18 cellular contexts compared by ENCODE assay signal in genomic region chr2:9154061-9154460, GRCh38. TPM values are rescaled to one million over a fixed set of nuclear protein-coding genes. Genes with fewer than 3 reads are reported as not detected.
DNase-seq lines count a peak whose midpoint lies in the region; ATAC-seq, FAIRE-seq and TF ChIP-seq lines count a peak whose summit lies in the region.
"Had no signal": no experiment of that assay in that cellular context is flagged by ENCODE, and none has a peak within 500 bp of the region (broad histone marks: within the 10 kb centered on the region; RNA-seq: fewer than 3 reads in every experiment).

No MANE protein-coding gene starts in this region.

- TF ChIP-seq CTCF in HEK293 (tag by site-specific recombination; IDR thresholded peaks at IDR 0.05) (no peak), K562 (IDR thresholded peaks at IDR 0.05 in 2 of 3, conservative IDR thresholded peaks at IDR 0.05 in 1 of 3; ENCODE audit: insufficient read depth in 2 of 3, low read depth in 1 of 3, low read length in 3 of 3) (no peak), suprapubic skin (IDR thresholded peaks at IDR 0.05) (no peak), osteocyte (IDR thresholded peaks at IDR 0.05) (no peak), progenitor cell of endocrine pancreas (IDR thresholded peaks at IDR 0.05; ENCODE audit: unreplicated experiment) (no peak)

- no peaks in the 10 kb centered on the region for H3K9me1 ChIP-seq in K562 (ENCODE audit: control insufficient read depth, insufficient read depth, low read length)

- H3K4me3 Mint-ChIP-seq in osteocyte (ENCODE audit: unreplicated experiment) (no peak overlapping the region), progenitor cell of endocrine pancreas (ENCODE audit: low read depth) (no peak overlapping the region)
- H3K4me3 Mint-ChIP-seq: CD14-positive monocyte; CD4-positive, alpha-beta memory T cell; H9 had no signal

- H3K9me3 ChIP-seq in HEK293 (ENCODE audit: control insufficient read depth, insufficient read depth, low read depth, low read length) (no peaks in the 10 kb centered on the region), K562 (replicated peaks; ENCODE audit: control insufficient read depth, insufficient read depth, low read depth, low read length) (no peaks in the 10 kb centered on the region), suprapubic skin (no peaks in the 10 kb centered on the region)

- H3K27me3 Mint-ChIP-seq in osteocyte (ENCODE audit: unreplicated experiment) (no peaks in the 10 kb centered on the region), progenitor cell of endocrine pancreas (no peaks in the 10 kb centered on the region)

- H3K36me3 ChIP-seq in HEK293 (ENCODE audit: control insufficient read depth in 2 of 2, insufficient read depth in 1 of 2, low read length in 2 of 2) (no peaks in the 10 kb centered on the region; a peak in 1 of 3 replicates), K562 (ENCODE audit: control insufficient read depth, insufficient read depth, low read length) (no peaks in the 10 kb centered on the region), suprapubic skin (no peaks in the 10 kb centered on the region)
- H3K36me3 ChIP-seq: BLaER1 had no signal

- H3K9me3 Mint-ChIP-seq in osteocyte (ENCODE audit: unreplicated experiment) (no peaks in the 10 kb centered on the region), progenitor cell of endocrine pancreas (ENCODE audit: low read depth) (no peaks in the 10 kb centered on the region)
- H3K9me3 Mint-ChIP-seq: H9 had no signal

- WGBS in K562 (ENCODE audit: insufficient coverage, low coverage, missing lambda C conversion rate) = 0% methylated on average over 2 of the region's 2 CpGs
- WGBS in suprapubic skin = 86% methylated on average over 2 of the region's 2 CpGs

- DNase-seq in K562 (ENCODE audit: extremely low read depth in 1 of 4, low spot score in 3 of 4) (no peak), posterior vena cava (ENCODE audit: low spot score) (peak; percentile 26), suprapubic skin (ENCODE audit: low spot score in 2 of 2) (no peak), osteocyte (ENCODE audit: extremely low spot score, unreplicated experiment) (no peak), progenitor cell of endocrine pancreas (ENCODE audit: low spot score, unreplicated experiment) (no peak), RPMI8226 (no peak)
- DNase-seq: 8988T; CD4-positive, alpha-beta memory T cell; DMS153; DMS79 treated with DMSO at 0.1 percent for 48 hours; GF-D8; GOT3; H9 had no signal

- TF ChIP-seq EP300 in K562 (IDR thresholded peaks at IDR 0.05; ENCODE audit: low read length) (no peak), suprapubic skin (IDR thresholded peaks at IDR 0.05) (no peak)

- H3K4me2 ChIP-seq in K562 (ENCODE audit: insufficient read depth, low read length) = no peak overlapping the region

- BruUV-seq in K562 (replicated peaks; lab: Mats Ljungman, UMichigan) = no TSS peak

- H3K4me3 ChIP-seq in HEK293 (ENCODE audit: low read depth, low read length) = no peak overlapping the region
- H3K4me3 ChIP-seq in K562 = no peak overlapping the region
- no peak overlapping the region for H3K4me3 ChIP-seq in suprapubic skin
- H3K4me3 ChIP-seq: BLaER1 had no signal

- in situ Hi-C loops in K562 (cut with MboI) = no loop called here

- CTCF ChIA-PET in HEK293 (lab: Yijun Ruan, JAX) (interaction anchor here (1.4 to 3.7 kb wide), 2 partner anchors 11 to 52 kb away, joined by 3 to 18 read pairs; no protein-coding TSS in a partner anchor), K562 (lab: Yijun Ruan, JAX; ENCODE audit: low intra/inter-chr PET ratio) (no interaction called here)

- POLR2A ChIA-PET in HEK293 (lab: Yijun Ruan, JAX) = no interaction called here
- POLR2A ChIA-PET in K562 (lab: Yijun Ruan, JAX) = interaction anchor here (0.9 to 1.3 kb wide), 2 partner anchors 8 to 217 kb away, joined by 3 read pairs; no protein-coding TSS in a partner anchor

- H3K4me1 ChIP-seq in HEK293 (ENCODE audit: control insufficient read depth, insufficient read depth, low read length) = no peaks in the 10 kb centered on the region
- peaks cover 0 to 7% of the 10 kb centered on the region in 2 experiments; a peak in 1 of 5 replicates for H3K4me1 ChIP-seq in K562 (replicated peaks in 1 of 2; ENCODE audit: control insufficient read depth in 2 of 2, insufficient read depth in 2 of 2, low read length in 2 of 2)
- H3K4me1 ChIP-seq in suprapubic skin = peaks cover 14% of the 10 kb centered on the region

- no peak for FAIRE-seq in K562 (lab: Jason Lieb, UNC)
- FAIRE-seq: HepG2 had no signal

- no peak for TF ChIP-seq RAD21 in K562 (CRISPR knock-in tag; conservative IDR thresholded peaks at IDR 0.05 in 1 of 2, IDR thresholded peaks at IDR 0.05 in 1 of 2)

- ATAC-seq in K562 (no peak), GM18520 (IDR thresholded peaks at IDR 0.05; ENCODE audit: unreplicated experiment) (no peak)
- ATAC-seq: HepG2 had no signal

- TF ChIP-seq POLR2A in K562 (conservative IDR thresholded peaks at IDR 0.05) (no peak), suprapubic skin (IDR thresholded peaks at IDR 0.05) (no peak)

- H3K4me1 Mint-ChIP-seq in osteocyte (ENCODE audit: unreplicated experiment) (peaks cover 17% of the 10 kb centered on the region), progenitor cell of endocrine pancreas (ENCODE audit: low read depth) (peaks cover 9% of the 10 kb centered on the region)
- H3K4me1 Mint-ChIP-seq: CD4-positive, alpha-beta memory T cell had no signal

- no peak overlapping the region for H3K27ac Mint-ChIP-seq in osteocyte (ENCODE audit: unreplicated experiment)
- H3K27ac Mint-ChIP-seq in progenitor cell of endocrine pancreas = no peak overlapping the region
- H3K27ac Mint-ChIP-seq: CD14-positive monocyte; CD4-positive, alpha-beta memory T cell; H9 had no signal

- 0 out of 2 replicates have a peak, but pooled peaks cover 3% of the 10 kb centered on the region for H4K20me1 ChIP-seq in K562 (replicated peaks; ENCODE audit: control insufficient read depth, insufficient read depth, low read length)
- H4K20me1 ChIP-seq: BLaER1 had no signal

- H3K79me2 ChIP-seq in K562 (ENCODE audit: control insufficient read depth, insufficient read depth, low read length) = no peaks in the 10 kb centered on the region

- no peak overlapping the region for H2AFZ ChIP-seq in K562 (ENCODE audit: low read depth, low read length)

- no peak overlapping the region for H3K9ac ChIP-seq in K562 (ENCODE audit: insufficient read depth in 1 of 2, low read depth in 2 of 2, low read length in 2 of 2)
- H3K9ac ChIP-seq: BLaER1 had no signal

- intact Hi-C loops in K562 (cut with micrococcal nuclease) = no loop called here
- intact Hi-C loops in posterior vena cava (cut with DNase I) = no loop called here

- peaks cover 22 to 75% of the 10 kb centered on the region in 2 experiments for H3K27me3 ChIP-seq in K562 (ENCODE audit: control insufficient read depth in 2 of 2, insufficient read depth in 2 of 2, low read length in 2 of 2)
- H3K27me3 ChIP-seq in suprapubic skin = no peaks in the 10 kb centered on the region
- H3K27me3 ChIP-seq: BLaER1 had no signal

- H3K27ac ChIP-seq in HEK293 (ENCODE audit: extremely low read depth, low read depth, low read length) (no peak overlapping the region), K562 (ENCODE audit: extremely low read depth, low read depth, low read length) (no peak overlapping the region), suprapubic skin (peak overlapping the region; percentile 45)
- H3K27ac ChIP-seq: BLaER1 had no signal

- H3K36me3 Mint-ChIP-seq in osteocyte (ENCODE audit: unreplicated experiment) (no peaks in the 10 kb centered on the region), progenitor cell of endocrine pancreas (ENCODE audit: insufficient read depth) (no peaks in the 10 kb centered on the region)
- H3K36me3 Mint-ChIP-seq: CD14-positive monocyte; CD4-positive, alpha-beta memory T cell had no signal

TF ChIP-seq in HEK293, 187 proteins besides CTCF, POLR2A, EP300 and RAD21 (continues in another document):
- no peak for TF ChIP-seq ZSCAN4 (tag by site-specific recombination; IDR thresholded peaks at IDR 0.05)

TF ChIP-seq in K562, 482 proteins besides CTCF, POLR2A, EP300 and RAD21:
- TF ChIP-seq KAT2B (IDR thresholded peaks at IDR 0.05; ENCODE audit: low read depth, low read length) (no peak), CHD2 (IDR thresholded peaks at IDR 0.05; ENCODE audit: low read depth, low read length) (no peak), PHF20 (IDR thresholded peaks at IDR 0.05; ENCODE audit: partially characterized antibody) (no peak), LCOR (CRISPR knock-in tag; IDR thresholded peaks at IDR 0.05) (no peak), ZNF212 (CRISPR knock-in tag; IDR thresholded peaks at IDR 0.05) (no peak), RBM25 (IDR thresholded peaks at IDR 0.05; ENCODE audit: low read depth, low read length, severe bottlenecking) (peak; percentile 76), SPI1 (IDR thresholded peaks at IDR 0.05; ENCODE audit: borderline replicate concordance, low read depth, low read length) (no peak), SRSF1 (IDR thresholded peaks at IDR 0.05; ENCODE audit: low read depth, low read length) (no peak)

RNA-seq across cellular contexts. Expression of gene ASAP2, which starts 52.6 kb away (rescaled TPM):
- 10.7 and 26.2 TPM in 2 replicates for total RNA-seq in K562 (2011; cell fraction: chromatin; rRNA removed; ENCODE audit: low replicate concordance)
- total RNA-seq in K562 (2011; cell fraction: nucleolus; rRNA removed) = 4.8 and 8.2 TPM in 2 replicates
- 11.8 and 12.5 TPM in 2 replicates for total RNA-seq in K562 (2011; cell fraction: nucleoplasm; rRNA removed)
- total RNA-seq in K562 (2014; rRNA removed) (2.1 and 2.3 TPM in 2 replicates), K562 (2014; rRNA removed; fragmentation: Illumina TruSeq; extraction: Trizol) (3.0 and 3.1 TPM in 2 replicates), K562 (2015; rRNA removed; fragmentation: Illumina TruSeq; extraction: Trizol) (2.3 and 3.2 TPM in 2 replicates), K562 (2021) (4.3 and 5.5 TPM in 2 replicates), posterior vena cava (10 to 100 TPM; 28.1 to 31.3 TPM), suprapubic skin (10 to 100 TPM; 22.0 to 54.6 (median 30.0) TPM), osteocyte (91.0 and 94.7 TPM in 2 replicates), progenitor cell of endocrine pancreas (65.4 and 69.3 TPM in 2 replicates)
- polyA plus RNA-seq in K562 (2011; rRNA removed) (3.1 and 8.7 TPM in 2 replicates), K562 (2014; fragmentation: Illumina TruSeq; extraction: Trizol) (2.4 and 3.2 TPM in 2 replicates), K562 (2014; fragmentation: Nextera tagmentation; extraction: Ambion mirVana) (under 1 TPM; 0.06 to 0.07 TPM), K562 (2014; rRNA removed) (2.2 and 3.3 TPM in 2 replicates)
- polyA plus RNA-seq in K562 (2011; cell fraction: cytosol; rRNA removed) = 1.3 and 5.1 TPM in 2 replicates
- polyA plus RNA-seq in K562 (2011; cell fraction: nucleus; rRNA removed) = 5.7 and 20.6 TPM in 2 replicates
- 2.3 and 2.7 TPM in 2 replicates for polyA plus RNA-seq in K562 (2012)
- 7.4 and 13.7 TPM in 2 replicates for polyA minus RNA-seq in K562 (2011; rRNA and poly(A)+ RNA removed)
- 2.7 and 4.9 TPM in 2 replicates for polyA minus RNA-seq in K562 (2011; cell fraction: cytosol; rRNA and poly(A)+ RNA removed)
- polyA minus RNA-seq in K562 (2011; cell fraction: nucleus; rRNA and poly(A)+ RNA removed) = 3.9 and 19.9 TPM in 2 replicates
- total RNA-seq: CD4-positive, alpha-beta memory T cell had no signal
- polyA plus RNA-seq: CD4-positive, alpha-beta memory T cell had no signal

Comparison
In these comparisons a context has a peak if more than half of its experiments do, and no peak if none do; other contexts are left out.
1. Of the 44 proteins assayed by ChIP-seq in both K562 and HEK293: peak only in K562: none; only in HEK293: SETDB1; in both: none; in neither: 43.